Comparison of ENCODE assay signal across 20 cellular contexts in genomic region chr9:114166606-114167572, GRCh38. TPM values are rescaled to one million over a fixed set of nuclear protein-coding genes. Genes with fewer than 3 reads are reported as not detected.
DNase-seq lines count a peak whose midpoint lies in the region; ATAC-seq and TF ChIP-seq lines count a peak whose summit lies in the region.
"Had no signal": no experiment of that assay in that cellular context is flagged by ENCODE, and none has a peak within 500 bp of the region (broad histone marks: within the 10 kb centered on the region; RNA-seq: fewer than 3 reads in every experiment).

No MANE protein-coding gene starts in this region.

- WGBS in trophoblast cell (ENCODE audit: extremely low coverage, insufficient coverage, insufficient read length) = no CpG with 5 or more reads among the region's 8 CpGs

- H2BK120ac ChIP-seq in trophoblast cell (ENCODE audit: insufficient read depth, low read length, poor library complexity) = no peak overlapping the region

- H3K36me3 ChIP-seq in BLaER1 = peaks cover 67% of the 10 kb centered on the region
- peaks cover 39 to 40% of the 10 kb centered on the region in 2 experiments for H3K36me3 ChIP-seq in trophoblast cell (ENCODE audit: control insufficient read depth in 1 of 2, insufficient read depth in 2 of 2, low read length in 2 of 2)

- no peak overlapping the region for H2BK5ac ChIP-seq in trophoblast cell (ENCODE audit: low read depth, low read length, poor library complexity)

- H4K8ac ChIP-seq in trophoblast cell (ENCODE audit: low read depth, low read length) = no peak overlapping the region

- H3K27ac ChIP-seq in BLaER1 (no peak overlapping the region), trophoblast cell (ENCODE audit: low read depth, low read length) (no peak overlapping the region)
- H3K27ac ChIP-seq: dorsolateral prefrontal cortex, foreskin keratinocyte had no signal

- no peak overlapping the region for H2BK12ac ChIP-seq in trophoblast cell (ENCODE audit: low read length)

- DNase-seq in SW480 (ENCODE audit: low spot score) (peak; percentile 23), fibroblast of mammary gland (ENCODE audit: low read depth) (peak; percentile 63), trophoblast cell (no peak), NCI-H1105 treated with DMSO at 0.1 percent for 48 hours (lab: John Stamatoyannopoulos, UW) (no peak), G401 (ENCODE audit: low spot score) (no peak)
- DNase-seq in stimulated activated CD4-positive, alpha-beta T cell treated with anti-CD3 and anti-CD28 coated beads, Interleukin-15, amount 100 ng/mL, for 24 hours = no peak
- DNase-seq: ACHN; activated CD4-positive, alpha-beta T cell treated with anti-CD3 and anti-CD28 coated beads, Interleukin-2, amount 50 U/mL, for 48 hours; activated CD8-positive, alpha-beta memory T cell treated with anti-CD3 and anti-CD28 coated beads, Interleukin-2, amount 50 U/mL, for 4 hours; Caco-2; caudate nucleus; DND-41; foreskin keratinocyte; hippocampal formation; immature natural killer cell; NCI-H2029 treated with DMSO at 0.1 percent for 48 hours had no signal

- ATAC-seq in GM18868 (IDR thresholded peaks at IDR 0.05; ENCODE audit: unreplicated experiment) = no peak
- ATAC-seq: activated T-helper 17 cell treated with anti-CD3 and anti-CD28 coated beads, Interleukin-2, amount 50 U/mL, for 72 hours; foreskin keratinocyte had no signal

- no peak overlapping the region for H3K4ac ChIP-seq in trophoblast cell (ENCODE audit: low read depth, low read length)

- H3K4me3 ChIP-seq in BLaER1 (no peak overlapping the region), fibroblast of mammary gland (ENCODE audit: control insufficient read depth, low read depth, low read length) (no peak overlapping the region), trophoblast cell (ENCODE audit: low read depth, low read length) (no peak overlapping the region)
- H3K4me3 ChIP-seq: dorsolateral prefrontal cortex had no signal

- H3K14ac ChIP-seq in trophoblast cell (ENCODE audit: low read length) = no peak overlapping the region

- in situ Hi-C loops in G401 (cut with HindIII; ENCODE audit: low sequenced_read_pairs) = no loop called here

- H3K27me3 ChIP-seq in BLaER1 (no peaks in the 10 kb centered on the region), trophoblast cell (ENCODE audit: insufficient read depth, low read length) (no peaks in the 10 kb centered on the region)
- H3K27me3 ChIP-seq: foreskin keratinocyte had no signal

- TF ChIP-seq CTCF in fibroblast of mammary gland (conservative IDR thresholded peaks at IDR 0.05; ENCODE audit: control insufficient read depth, insufficient read depth, low read depth, low read length) = no peak

- no peaks in the 10 kb centered on the region for H3K9me3 ChIP-seq in BLaER1
- H3K9me3 ChIP-seq in trophoblast cell (ENCODE audit: insufficient read depth, low read depth, low read length) = no peaks in the 10 kb centered on the region
- H3K9me3 ChIP-seq: Caco-2 had no signal

- no peaks in the 10 kb centered on the region for H3K79me2 ChIP-seq in trophoblast cell (ENCODE audit: control insufficient read depth, insufficient read depth, low read length, poor library complexity)

- H3K4me2 ChIP-seq in BLaER1 (peak overlapping the region; percentile 81), trophoblast cell (ENCODE audit: low read length) (no peak overlapping the region)

- peaks cover 78% of the 10 kb centered on the region for H4K20me1 ChIP-seq in BLaER1

- H3K18ac ChIP-seq in trophoblast cell (ENCODE audit: low read length) = no peak overlapping the region

- no peak overlapping the region for H2AK5ac ChIP-seq in trophoblast cell (ENCODE audit: low read length)

- no peaks in the 10 kb centered on the region for H3K79me1 ChIP-seq in trophoblast cell (ENCODE audit: low read length)

- peaks cover 73% of the 10 kb centered on the region for H3K4me1 ChIP-seq in BLaER1
- peaks cover 21 to 27% of the 10 kb centered on the region in 2 experiments for H3K4me1 ChIP-seq in trophoblast cell (ENCODE audit: control insufficient read depth in 1 of 2, insufficient read depth in 2 of 2, low read length in 2 of 2)

- H2AFZ ChIP-seq in trophoblast cell (ENCODE audit: insufficient read depth, low read length, poor library complexity) = no peak overlapping the region

- H3K9ac ChIP-seq in BLaER1 = peak overlapping the region; percentile 23; the same call in 1 of the 2 replicates
- H3K9ac ChIP-seq in trophoblast cell (ENCODE audit: low read length) = peak overlapping the region; percentile 21

- no peak overlapping the region for H4K12ac ChIP-seq in trophoblast cell (ENCODE audit: low read depth, low read length)

- H4K91ac ChIP-seq in trophoblast cell (ENCODE audit: low read depth, low read length) = no peak overlapping the region

- no peak overlapping the region for H3K23ac ChIP-seq in trophoblast cell (ENCODE audit: low read length)

RNA-seq across cellular contexts. Expression of gene COL27A1, which starts 11.6 kb away (rescaled TPM):
- polyA plus RNA-seq in trophoblast cell (2013) = 38.6 and 39.3 TPM in 2 replicates
- 2.8 and 3.1 TPM in 2 replicates for total RNA-seq in G401 (2014; rRNA removed; shearing (Covaris generic))
- polyA plus RNA-seq: immature natural killer cell had no signal

Comparison
In these comparisons a context has a peak if more than half of its experiments do, and no peak if none do; other contexts are left out.
1. DNase-seq: peak in SW480 (single experiment) and fibroblast of mammary gland (single experiment); none in trophoblast cell (0 of 2), NCI-H1105 treated with DMSO at 0.1 percent for 48 hours (single experiment), stimulated activated CD4-positive, alpha-beta T cell treated with anti-CD3 and anti-CD28 coated beads, Interleukin-15, amount 100 ng/mL, for 24 hours (single experiment) and G401 (single experiment).